ENCODE assay signal across 28 cellular contexts in genomic region chr16:83164816-83165215, GRCh38.
"Had no signal": no experiment of that assay in that cellular context is flagged by ENCODE, and none has a peak within 500 bp of the region (broad histone marks: within the 10 kb centered on the region; RNA-seq: fewer than 3 reads in every experiment).

No MANE protein-coding gene starts in this region.

- H3K9me3 ChIP-seq: suprapubic skin, testis, thoracic aorta, thyroid gland, tibial nerve, transverse colon, upper lobe of left lung, upper lobe of right lung, uterus, vagina had no signal

- H3K27me3 Mint-ChIP-seq: stimulated activated memory B cell treated with anti-CD40 and anti-IgM and Interleukin-4, amounts not matched to agents 10 μg/mL and 1 μg/mL and 100 μg/mL, for 72 hours; stimulated activated naive B cell treated with anti-CD40 and anti-IgM and Interleukin-4, amounts not matched to agents 10 μg/mL and 1 μg/mL and 100 μg/mL, for 72 hours; stimulated activated naive CD8-positive, alpha-beta T cell treated with anti-CD3 and anti-CD28 coated beads, Interleukin-15, amount 100 ng/mL, for 72 hours; stimulated activated naive CD8-positive, alpha-beta T cell treated with anti-CD3 and anti-CD28 coated beads, Interleukin-15, Interleukin-2, amounts not matched to agents 100 ng/mL and 50 ng/mL, for 24 hours; type B pancreatic cell had no signal

- H3K4me1 ChIP-seq: stomach, suprapubic skin, testis, thyroid gland, tibial artery, tibial nerve, transverse colon, upper lobe of left lung, upper lobe of right lung, uterus, vagina had no signal

- H3K4me3 Mint-ChIP-seq: stimulated activated effector memory CD8-positive, alpha-beta T cell treated with anti-CD3 and anti-CD28 coated beads, Interleukin-12 subunit alpha, Interleukin-12 subunit beta, amount 100 ng/mL, for 72 hours; stimulated activated memory B cell treated with anti-CD40 and anti-IgM and Interleukin-4, amounts not matched to agents 10 μg/mL and 1 μg/mL and 100 μg/mL, for 72 hours; stimulated activated naive B cell treated with anti-CD40 and anti-IgM and Interleukin-4, amounts not matched to agents 10 μg/mL and 1 μg/mL and 100 μg/mL, for 72 hours; stimulated activated naive CD8-positive, alpha-beta T cell treated with anti-CD3 and anti-CD28 coated beads, Interleukin-15, amount 100 ng/mL, for 72 hours; stimulated activated naive CD8-positive, alpha-beta T cell treated with anti-CD3 and anti-CD28 coated beads, Interleukin-15, Interleukin-2, amounts not matched to agents 100 ng/mL and 50 ng/mL, for 24 hours; type B pancreatic cell had no signal

- H3K27ac ChIP-seq: stomach, suprapubic skin, testis, thoracic aorta, thyroid gland, tibial artery, tibial nerve, transverse colon, upper lobe of left lung, upper lobe of right lung, uterus, vagina had no signal

- H3K36me3 Mint-ChIP-seq: stimulated activated effector memory CD8-positive, alpha-beta T cell treated with anti-CD3 and anti-CD28 coated beads, Interleukin-12 subunit alpha, Interleukin-12 subunit beta, amount 100 ng/mL, for 72 hours; stimulated activated memory B cell treated with anti-CD40 and anti-IgM and Interleukin-4, amounts not matched to agents 10 μg/mL and 1 μg/mL and 100 μg/mL, for 72 hours; stimulated activated naive B cell treated with anti-CD40 and anti-IgM and Interleukin-4, amounts not matched to agents 10 μg/mL and 1 μg/mL and 100 μg/mL, for 72 hours; type B pancreatic cell had no signal

- H3K4me1 Mint-ChIP-seq: stimulated activated effector memory CD8-positive, alpha-beta T cell treated with anti-CD3 and anti-CD28 coated beads, Interleukin-12 subunit alpha, Interleukin-12 subunit beta, amount 100 ng/mL, for 72 hours; stimulated activated memory B cell treated with anti-CD40 and anti-IgM and Interleukin-4, amounts not matched to agents 10 μg/mL and 1 μg/mL and 100 μg/mL, for 72 hours; stimulated activated naive B cell treated with anti-CD40 and anti-IgM and Interleukin-4, amounts not matched to agents 10 μg/mL and 1 μg/mL and 100 μg/mL, for 72 hours; stimulated activated naive CD8-positive, alpha-beta T cell treated with anti-CD3 and anti-CD28 coated beads, Interleukin-15, amount 100 ng/mL, for 72 hours had no signal

- H3K27me3 ChIP-seq: stomach, suprapubic skin, testis, thyroid gland, tibial artery, tibial nerve, transverse colon, upper lobe of left lung, upper lobe of right lung, uterus, vagina had no signal

- H3K27ac Mint-ChIP-seq: stimulated activated effector memory CD8-positive, alpha-beta T cell treated with anti-CD3 and anti-CD28 coated beads, Interleukin-12 subunit alpha, Interleukin-12 subunit beta, amount 100 ng/mL, for 72 hours; stimulated activated memory B cell treated with anti-CD40 and anti-IgM and Interleukin-4, amounts not matched to agents 10 μg/mL and 1 μg/mL and 100 μg/mL, for 72 hours; stimulated activated naive B cell treated with anti-CD40 and anti-IgM and Interleukin-4, amounts not matched to agents 10 μg/mL and 1 μg/mL and 100 μg/mL, for 72 hours; stimulated activated naive CD8-positive, alpha-beta T cell treated with anti-CD3 and anti-CD28 coated beads, Interleukin-15, amount 100 ng/mL, for 72 hours; stimulated activated naive CD8-positive, alpha-beta T cell treated with anti-CD3 and anti-CD28 coated beads, Interleukin-15, Interleukin-2, amounts not matched to agents 100 ng/mL and 50 ng/mL, for 24 hours; type B pancreatic cell had no signal

- H3K9me3 Mint-ChIP-seq: stimulated activated effector memory CD8-positive, alpha-beta T cell treated with anti-CD3 and anti-CD28 coated beads, Interleukin-12 subunit alpha, Interleukin-12 subunit beta, amount 100 ng/mL, for 72 hours; stimulated activated memory B cell treated with anti-CD40 and anti-IgM and Interleukin-4, amounts not matched to agents 10 μg/mL and 1 μg/mL and 100 μg/mL, for 72 hours; type B pancreatic cell had no signal

- H3K4me3 ChIP-seq: stomach, suprapubic skin, testis, thoracic aorta, thyroid gland, tibial artery, tibial nerve, transverse colon, upper lobe of left lung, upper lobe of right lung, uterus, vagina had no signal

- ATAC-seq: stimulated activated effector memory CD8-positive, alpha-beta T cell treated with anti-CD3 and anti-CD28 coated beads, Interleukin-12 subunit alpha, Interleukin-12 subunit beta, amount 100 ng/mL, for 72 hours; stimulated activated memory B cell treated with anti-CD40 and anti-IgM and Interleukin-4, amounts not matched to agents 10 μg/mL and 1 μg/mL and 100 μg/mL, for 72 hours; stimulated activated naive B cell treated with anti-CD40 and anti-IgM and Interleukin-4, amounts not matched to agents 10 μg/mL and 1 μg/mL and 100 μg/mL, for 72 hours; stimulated activated naive CD8-positive, alpha-beta T cell treated with anti-CD3 and anti-CD28 coated beads, Interleukin-15, amount 100 ng/mL, for 72 hours; stimulated activated naive CD8-positive, alpha-beta T cell treated with anti-CD3 and anti-CD28 coated beads, Interleukin-15, Interleukin-2, amounts not matched to agents 100 U/mL and 50 U/mL, for 24 hours; upper lobe of right lung had no signal

- DNase-seq: stimulated activated CD4-positive, alpha-beta T cell treated with anti-CD3 and anti-CD28 coated beads, Interleukin-2, amount 100 ng/mL, for 48 hours; stimulated activated CD4-positive, alpha-beta T cell treated with anti-CD3 and anti-CD28 coated beads, Interleukin-4, amount 100 ng/mL, for 1 hour; stimulated activated CD4-positive, alpha-beta T cell treated with anti-CD3 and anti-CD28 coated beads, Interleukin-4, amount 100 ng/mL, for 24 hours; stimulated activated CD4-positive, alpha-beta T cell treated with anti-CD3 and anti-CD28 coated beads, Interleukin-4, amount 100 ng/mL, for 4 hours; stimulated activated CD8-positive, alpha-beta memory T cell treated with anti-CD3 and anti-CD28 coated beads, Interleukin-4, amount 100 ng/mL, for 48 hours; stimulated activated naive B cell treated with anti-CD40 and anti-IgM and Interleukin-4, amounts not matched to agents 10 μg/mL and 1 μg/mL and 100 μg/mL, for 72 hours; stimulated activated naive CD4-positive, alpha-beta T cell; stimulated activated naive CD4-positive, alpha-beta T cell treated with Interleukin-2 at 50 U/mL for 16 hours; stimulated activated naive CD8-positive, alpha-beta T cell treated with anti-CD3 and anti-CD28 coated beads, Interleukin-15, amount 100 ng/mL, for 72 hours; stimulated activated naive CD8-positive, alpha-beta T cell treated with anti-CD3 and anti-CD28 coated beads, Interleukin-15, Interleukin-2, amounts not matched to agents 100 U/mL and 50 U/mL, for 24 hours; stomach; substantia nigra; testis; thyroid gland; tibial artery; transverse colon; trophoblast cell; upper lobe of left lung; upper lobe of right lung; uterus had no signal

- H3K36me3 ChIP-seq: stomach, suprapubic skin, thoracic aorta, thyroid gland, tibial artery, tibial nerve, transverse colon, upper lobe of left lung, upper lobe of right lung, uterus, vagina had no signal
